8 cellular contexts compared by ENCODE assay signal in genomic region chr18:76476665-76477561, GRCh38. TPM values are rescaled to one million over a fixed set of nuclear protein-coding genes. Genes with fewer than 3 reads are reported as not detected.
DNase-seq lines count a peak whose midpoint lies in the region; ATAC-seq, FAIRE-seq and TF ChIP-seq lines count a peak whose summit lies in the region.
"Had no signal": no experiment of that assay in that cellular context is flagged by ENCODE, and none has a peak within 500 bp of the region (broad histone marks: within the 10 kb centered on the region; RNA-seq: fewer than 3 reads in every experiment).

No MANE protein-coding gene starts in this region.

- WGBS in upper lobe of left lung, 2 donors = 40 to 42% methylated on average over 16 of the region's 16 CpGs

- H4K20me1 ChIP-seq in astrocyte (ENCODE audit: insufficient read depth, low read length) = peaks cover 23% of the 10 kb centered on the region

- H3K27me3 ChIP-seq in astrocyte (ENCODE audit: insufficient read depth, low read length) = no peaks in the 10 kb centered on the region
- no peaks in the 10 kb centered on the region for H3K27me3 ChIP-seq in upper lobe of left lung

- peaks cover 73% of the 10 kb centered on the region for H3K79me2 ChIP-seq in astrocyte (ENCODE audit: insufficient read depth, low read length)

- H3K27ac ChIP-seq in astrocyte (ENCODE audit: low read depth, low read length) (peak overlapping the region; percentile 83), upper lobe of left lung (peak overlapping the region in 3 of 4 donors; percentile 54 to 68 (median 59))

- peak; percentile 53 for ATAC-seq in HG03521 (IDR thresholded peaks at IDR 0.05; ENCODE audit: unreplicated experiment)
- peak; percentile 82 for ATAC-seq in left lobe of liver
- peak in 1 of 2 donors; percentile 79 for ATAC-seq in upper lobe of left lung (ENCODE audit: low FRiP score in 2 of 2)
- no peak for ATAC-seq in GM19467 (IDR thresholded peaks at IDR 0.05; ENCODE audit: unreplicated experiment)

- TF ChIP-seq POLR2A in upper lobe of left lung (IDR thresholded peaks at IDR 0.05) = no peak

- no peaks in the 10 kb centered on the region for H3K27me3 Mint-ChIP-seq in astrocyte (ENCODE audit: low read depth, unreplicated experiment)

- H3K27ac Mint-ChIP-seq in astrocyte (ENCODE audit: unreplicated experiment) = peak overlapping the region; percentile 91

- H3K4me2 ChIP-seq in astrocyte (ENCODE audit: low read length) = peak overlapping the region; percentile 81

- TF ChIP-seq EP300 in upper lobe of left lung (IDR thresholded peaks at IDR 0.05) = no peak

- H3K4me1 Mint-ChIP-seq in astrocyte (ENCODE audit: low read depth, unreplicated experiment) = peaks cover 30% of the 10 kb centered on the region

- H3K36me3 Mint-ChIP-seq in astrocyte (ENCODE audit: low read depth, unreplicated experiment) = peaks cover 5% of the 10 kb centered on the region
- H3K36me3 Mint-ChIP-seq: activated naive CD4-positive, alpha-beta T cell treated with anti-CD3 and anti-CD28 coated beads, Interleukin-2, amount 50 U/mL, for 72 hours had no signal

- H3K9ac ChIP-seq in astrocyte (ENCODE audit: low read length) = peak overlapping the region; percentile 73

- H3K4me1 ChIP-seq in astrocyte (ENCODE audit: insufficient read depth, low read length) = peaks cover 25% of the 10 kb centered on the region
- H3K4me1 ChIP-seq in upper lobe of left lung = peaks cover 0 to 29% (median 16%) of the 10 kb centered on the region in 4 donors

- H3K9me3 Mint-ChIP-seq in astrocyte (ENCODE audit: unreplicated experiment) = no peaks in the 10 kb centered on the region
- H3K9me3 Mint-ChIP-seq: activated naive CD4-positive, alpha-beta T cell treated with anti-CD3 and anti-CD28 coated beads, Interleukin-2, amount 50 U/mL, for 72 hours had no signal

- TF ChIP-seq CTCF in astrocyte (IDR thresholded peaks at IDR 0.05; ENCODE audit: insufficient read depth, low read depth, low read length) (no peak), upper lobe of left lung (IDR thresholded peaks at IDR 0.05) (no peak)

- peak; percentile 92 for FAIRE-seq in GM19239 (lab: Jason Lieb, UNC)
- peak; percentile 96 for FAIRE-seq in astrocyte (lab: Jason Lieb, UNC)

- H3K36me3 ChIP-seq in astrocyte (ENCODE audit: insufficient read depth, low read length) (no peaks in the 10 kb centered on the region), upper lobe of left lung (no peaks in the 10 kb centered on the region)

- no peaks in the 10 kb centered on the region for H3K9me3 ChIP-seq in astrocyte (ENCODE audit: insufficient read depth, low read depth, low read length)
- H3K9me3 ChIP-seq in upper lobe of left lung = no peaks in the 10 kb centered on the region

- H2AFZ ChIP-seq in astrocyte (ENCODE audit: low read depth, low read length) = peak overlapping the region; percentile 6

- H3K4me3 Mint-ChIP-seq in astrocyte (ENCODE audit: unreplicated experiment) = peak overlapping the region; percentile 31

- DNase-seq in GM19239 (ENCODE audit: insufficient read length, low spot score) (no peak), astrocyte (ENCODE audit: low read depth) (peak; percentile 95), left lobe of liver (ENCODE audit: low spot score) (peak; percentile 45), upper lobe of left lung (no peak), NCI-H524 (lab: John Stamatoyannopoulos, UW) (no peak)

- H3K4me3 ChIP-seq in astrocyte (ENCODE audit: insufficient read depth, low read depth, low read length) (peak overlapping the region; percentile 51), upper lobe of left lung (peak overlapping the region in 2 of 4 donors; percentile 24 to 30)

RNA-seq across cellular contexts. Expression of gene ZNF516, which starts 18.1 kb away (rescaled TPM):
- total RNA-seq in astrocyte (55.9 and 59.8 TPM in 2 replicates), left lobe of liver (16.2 TPM), upper lobe of left lung (10 to 100 TPM; 21.9 to 44.3 (median 36.5) TPM)

Comparison
In these comparisons a context has a peak if more than half of its experiments do, and no peak if none do; other contexts are left out.
1. DNase-seq: peak in astrocyte (single experiment) and left lobe of liver (single experiment); none in GM19239 (single experiment), upper lobe of left lung (0 of 2) and NCI-H524 (0 of 2).